In the genomic region with DNA sequence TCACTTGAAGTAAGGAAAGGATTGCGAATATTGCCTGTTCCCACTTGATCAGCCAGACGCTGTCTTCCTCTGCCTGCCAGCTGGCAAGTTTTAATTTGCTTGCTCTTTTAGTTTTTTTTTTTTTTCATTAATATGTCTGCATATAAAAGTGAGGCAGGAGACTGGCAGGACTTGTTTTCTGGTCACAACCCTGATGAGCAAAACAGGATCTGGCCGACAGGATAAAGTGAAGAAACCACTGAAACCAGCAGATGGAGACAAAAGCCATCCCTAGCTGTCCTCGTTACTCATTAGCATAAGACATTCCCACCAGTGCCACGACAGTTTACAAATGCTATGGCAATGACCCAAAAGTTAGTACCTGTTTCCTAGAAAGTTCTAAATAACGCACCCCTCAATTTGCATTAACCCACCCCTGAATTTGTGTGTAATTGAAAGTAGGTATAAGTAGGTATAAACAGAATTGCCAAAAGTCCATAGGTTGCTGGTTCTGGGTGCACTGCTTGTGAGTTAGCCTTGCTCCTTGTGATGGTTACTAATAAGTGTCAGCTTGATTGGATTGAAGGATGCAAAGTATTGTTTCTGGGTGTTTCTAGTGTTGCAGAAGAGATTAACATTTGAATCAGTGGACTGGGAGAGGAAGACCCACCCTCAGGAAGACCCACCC, we compare ENCODE assay signal across 8 cellular contexts.
DNase-seq lines count a peak whose midpoint lies in the region; TF ChIP-seq lines count a peak whose summit lies in the region.

No MANE protein-coding gene starts in this region.

- H3K4me3 ChIP-seq in kidney epithelial cell (ENCODE audit: low read depth, low read length) = no peak overlapping the region

- no peaks in the 10 kb centered on the region for H3K36me3 ChIP-seq in kidney epithelial cell (ENCODE audit: control insufficient read depth, insufficient read depth, low read length)

- H3K27me3 ChIP-seq in kidney epithelial cell (ENCODE audit: control insufficient read depth, insufficient read depth, low read length) = no peaks in the 10 kb centered on the region

- TF ChIP-seq CTCF in kidney epithelial cell (IDR thresholded peaks at IDR 0.05; ENCODE audit: insufficient read depth, low read length, poor library complexity, severe bottlenecking) = peak; percentile 32

- peak; percentile 7 to 37 for DNase-seq in SHP77 (lab: John Stamatoyannopoulos, UW)
- no peak for DNase-seq in SHP77 treated with DMSO at 0.1 percent for 48 hours (lab: John Stamatoyannopoulos, UW)
- DNase-seq in NCI-H2029 (lab: John Stamatoyannopoulos, UW) = peak; percentile 77
- peak; percentile 25 for DNase-seq in amniotic epithelial cell (ENCODE audit: low read depth)
- DNase-seq in kidney epithelial cell (ENCODE audit: low read depth) = no peak
- no peak for DNase-seq in activated effector memory CD4-positive, alpha-beta T cell treated with anti-CD3 and anti-CD28 coated beads, Interleukin-2, amount 50 U/mL, for 16 hours
- DNase-seq in activated T-cell treated with anti-CD3 and anti-CD28 coated beads for 4 hours = no peak
- DNase-seq in activated naive CD4-positive, alpha-beta T cell treated with anti-CD3 and anti-CD28 coated beads, Interleukin-2, amount 50 U/mL, for 16 hours = no peak

Comparison
In these comparisons a context has a peak if more than half of its experiments do, and no peak if none do; other contexts are left out.
1. DNase-seq: peak in SHP77 (2 of 2), NCI-H2029 (single experiment) and amniotic epithelial cell (single experiment); none in SHP77 treated with DMSO at 0.1 percent for 48 hours (single experiment), kidney epithelial cell (single experiment), activated effector memory CD4-positive, alpha-beta T cell treated with anti-CD3 and anti-CD28 coated beads, Interleukin-2, amount 50 U/mL, for 16 hours (single experiment), activated T-cell treated with anti-CD3 and anti-CD28 coated beads for 4 hours (single experiment) and activated naive CD4-positive, alpha-beta T cell treated with anti-CD3 and anti-CD28 coated beads, Interleukin-2, amount 50 U/mL, for 16 hours (single experiment).